Comparison of ENCODE assay signal across 1 cellular context in the genomic region with DNA sequence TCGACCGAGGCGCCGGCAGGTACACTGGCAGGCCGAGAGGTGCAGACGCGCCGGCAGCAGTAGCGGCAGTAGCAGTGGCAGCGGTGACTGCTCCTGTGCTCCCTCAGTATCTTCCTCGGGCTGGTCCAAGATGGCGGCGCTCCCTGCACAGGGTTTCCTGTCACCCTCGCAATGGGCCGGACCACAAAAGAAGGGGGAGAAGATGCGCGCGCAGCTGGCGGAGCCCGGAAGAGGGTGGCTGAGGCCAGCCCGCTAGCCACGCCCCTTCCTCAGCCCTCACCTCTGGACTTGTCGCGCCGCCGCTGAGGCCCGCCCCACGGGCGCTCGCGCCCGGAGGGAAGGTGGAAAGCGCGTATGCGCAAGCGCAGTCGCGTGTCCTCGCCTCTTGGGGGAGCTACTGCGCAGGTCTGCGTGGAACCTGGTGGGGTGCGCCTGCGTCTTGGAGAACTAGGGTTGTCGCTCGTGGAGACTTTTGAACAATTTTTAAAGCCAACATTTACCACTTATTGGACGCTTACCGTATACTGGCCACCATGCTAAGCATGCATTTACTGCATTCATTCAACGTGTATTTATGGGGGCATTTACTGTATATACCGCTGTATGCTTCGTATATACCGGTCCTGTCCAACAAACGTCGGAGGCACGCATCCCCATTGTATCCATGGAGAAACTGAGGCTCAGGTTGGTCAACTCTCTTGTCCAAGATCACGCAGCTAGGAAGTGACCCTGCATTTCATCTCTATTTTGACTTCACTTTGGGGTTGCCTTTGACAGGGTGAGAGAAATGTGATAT.
TF ChIP-seq lines count a peak whose summit lies in the region.

RAB14 (minus strand) TSS at position 132 of the 796 bp plus-strand sequence. CDS start 8,457 bp downstream, outside the sequence.

TF ChIP-seq in K562, 482 proteins besides CTCF, POLR2A, EP300 and RAD21 (continued from another document and continues in another):
- TF ChIP-seq CREB3L1 (IDR thresholded peaks at IDR 0.05; ENCODE audit: borderline replicate concordance, low read depth) (peak; percentile 87), KDM2B (CRISPR knock-in tag; IDR thresholded peaks at IDR 0.05) (no peak), ASH1L (IDR thresholded peaks at IDR 0.05; ENCODE audit: borderline replicate concordance, low read depth, partially characterized antibody) (no peak), SAFB2 (IDR thresholded peaks at IDR 0.05; ENCODE audit: borderline replicate concordance, low read depth, low read length, severe bottlenecking) (no peak), ZNF274 (IDR thresholded peaks at IDR 0.05; ENCODE audit: borderline replicate concordance, low read depth, low read length) (no peak), SUPT5H (IDR thresholded peaks at IDR 0.05) (peak; percentile 77), CREBBP (IDR thresholded peaks at IDR 0.05; ENCODE audit: low read depth, low read length) (no peak), ZNF764 (CRISPR knock-in tag; IDR thresholded peaks at IDR 0.05; ENCODE audit: low read depth) (no peak), YY1 (IDR thresholded peaks at IDR 0.05; ENCODE audit: borderline replicate concordance in 1 of 3, control insufficient read depth in 1 of 3, extremely low read depth in 1 of 3, insufficient read depth in 3 of 3, insufficient read length in 1 of 3, insufficient replicate concordance in 2 of 3, low read depth in 1 of 3, low read length in 2 of 3) (peak; percentile 88 to 97 (median 97)), PRPF4 (IDR thresholded peaks at IDR 0.05; ENCODE audit: insufficient read depth, low read depth, low read length, poor library complexity, severe bottlenecking) (no peak), RCOR1 (IDR thresholded peaks at IDR 0.05; ENCODE audit: borderline replicate concordance in 1 of 2, low read depth in 2 of 2, low read length in 2 of 2) (no peak), FOXA1 (IDR thresholded peaks at IDR 0.05; ENCODE audit: borderline replicate concordance) (no peak), MAX (CRISPR knock-in tag; IDR thresholded peaks at IDR 0.05) (peak; percentile 64; the same call in 1 of the 2 replicates), RBM25 (IDR thresholded peaks at IDR 0.05; ENCODE audit: low read depth, low read length, severe bottlenecking) (peak; percentile 86), ZNF23 (CRISPR knock-in tag; IDR thresholded peaks at IDR 0.05) (no peak), TAF15 (IDR thresholded peaks at IDR 0.05; ENCODE audit: low read depth, low read length) (no peak), CCNT2 (IDR thresholded peaks at IDR 0.05; ENCODE audit: borderline replicate concordance, extremely low read depth, insufficient read length, low read depth, low read length) (peak; percentile 88), HNRNPL (IDR thresholded peaks at IDR 0.05; ENCODE audit: low read depth, low read length) (no peak), KLF6 (CRISPR knock-in tag; IDR thresholded peaks at IDR 0.05; ENCODE audit: borderline replicate concordance) (no peak), ZNF444 (CRISPR knock-in tag; IDR thresholded peaks at IDR 0.05) (0 out of 2 replicates have a peak, but pooled peaks have one; percentile 41), ZNF586 (CRISPR knock-in tag; conservative IDR thresholded peaks at IDR 0.05) (no peak), SMARCA4 (IDR thresholded peaks at IDR 0.05) (peak; percentile 54), THRAP3 (IDR thresholded peaks at IDR 0.05; ENCODE audit: borderline replicate concordance) (no peak; the same call in 1 of the 2 replicates), NR4A1 (CRISPR knock-in tag; IDR thresholded peaks at IDR 0.05) (no peak), NR4A1 (tag; IDR thresholded peaks at IDR 0.05) (no peak; the same call in 1 of the 2 replicates), EZH2 (IDR thresholded peaks at IDR 0.05; ENCODE audit: borderline replicate concordance, low read depth, low read length) (no peak), GATAD2B (IDR thresholded peaks at IDR 0.05; ENCODE audit: borderline replicate concordance) (peak; percentile 100), NCOA6 (IDR thresholded peaks at IDR 0.05) (0 out of 2 replicates have a peak, but pooled peaks have one; percentile 32), DPF2 (IDR thresholded peaks at IDR 0.05) (0 out of 2 replicates have a peak, but pooled peaks have one; percentile 19), HNRNPUL1 (IDR thresholded peaks at IDR 0.05; ENCODE audit: low read length) (no peak), HNRNPLL (IDR thresholded peaks at IDR 0.05; ENCODE audit: low read depth, low read length, poor library complexity, severe bottlenecking) (no peak), FOXK1 (CRISPR knock-in tag; IDR thresholded peaks at IDR 0.05; ENCODE audit: borderline replicate concordance) (no peak), SP2 (IDR thresholded peaks at IDR 0.05; ENCODE audit: extremely low read depth, low read depth, low read length, poor library complexity, severe bottlenecking) (no peak), NFATC3 (IDR thresholded peaks at IDR 0.05) (no peak), BACH1 (tag; IDR thresholded peaks at IDR 0.05) (no peak), ZNF282 (CRISPR knock-in tag; IDR thresholded peaks at IDR 0.05) (no peak), PREB (CRISPR knock-in tag; IDR thresholded peaks at IDR 0.05) (no peak), CTCFL (IDR thresholded peaks at IDR 0.05; ENCODE audit: borderline replicate concordance, insufficient read depth, low read depth, low read length, poor library complexity, severe bottlenecking) (peak; percentile 77), MCM2 (IDR thresholded peaks at IDR 0.05; ENCODE audit: low read depth) (no peak), PHF20 (IDR thresholded peaks at IDR 0.05; ENCODE audit: partially characterized antibody) (peak; percentile 9), ZNF175 (CRISPR knock-in tag; IDR thresholded peaks at IDR 0.05; ENCODE audit: low read depth) (peak; percentile 33; the same call in 1 of the 2 replicates), SRSF3 (IDR thresholded peaks at IDR 0.05; ENCODE audit: insufficient read depth, low read length) (no peak), FOXM1 (IDR thresholded peaks at IDR 0.05; ENCODE audit: low read depth) (peak; percentile 39; the same call in 1 of the 2 replicates), FOXM1 (CRISPR knock-in tag; IDR thresholded peaks at IDR 0.05; ENCODE audit: low read depth) (no peak), RAD51 (IDR thresholded peaks at IDR 0.05; ENCODE audit: borderline replicate concordance, low read depth) (no peak), CGGBP1 (CRISPR knock-in tag; IDR thresholded peaks at IDR 0.05) (no peak), CEBPB (tag; IDR thresholded peaks at IDR 0.05) (no peak), POLR2AphosphoS5 (IDR thresholded peaks at IDR 0.05; ENCODE audit: control insufficient read depth, insufficient read depth, low read depth, low read length) (0 out of 2 replicates have a peak, but pooled peaks have one; percentile 55)
- TF ChIP-seq, protein P1, sequence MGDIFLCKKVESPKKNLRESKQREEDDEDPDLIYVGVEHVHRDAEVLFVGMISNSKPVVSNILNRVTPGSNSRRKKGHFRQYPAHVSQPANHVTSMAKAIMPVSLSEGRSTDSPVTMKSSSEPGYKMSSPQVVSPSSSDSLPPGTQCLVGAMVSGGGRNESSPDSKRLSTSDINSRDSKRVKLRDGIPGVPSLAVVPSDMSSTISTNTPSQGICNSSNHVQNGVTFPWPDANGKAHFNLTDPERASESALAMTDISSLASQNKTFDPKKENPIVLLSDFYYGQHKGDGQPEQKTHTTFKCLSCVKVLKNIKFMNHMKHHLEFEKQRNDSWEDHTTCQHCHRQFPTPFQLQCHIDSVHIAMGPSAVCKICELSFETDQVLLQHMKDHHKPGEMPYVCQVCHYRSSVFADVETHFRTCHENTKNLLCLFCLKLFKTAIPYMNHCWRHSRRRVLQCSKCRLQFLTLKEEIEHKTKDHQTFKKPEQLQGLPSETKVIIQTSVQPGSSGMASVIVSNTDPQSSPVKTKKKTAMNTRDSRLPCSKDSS (IDR thresholded peaks at IDR 0.05; ENCODE audit: low read depth, partially characterized antibody), result no peak
- TF ChIP-seq, protein P2, sequence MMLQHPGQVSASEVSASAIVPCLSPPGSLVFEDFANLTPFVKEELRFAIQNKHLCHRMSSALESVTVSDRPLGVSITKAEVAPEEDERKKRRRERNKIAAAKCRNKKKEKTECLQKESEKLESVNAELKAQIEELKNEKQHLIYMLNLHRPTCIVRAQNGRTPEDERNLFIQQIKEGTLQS (IDR thresholded peaks at IDR 0.05), result no peak
- TF ChIP-seq, protein P2 (CRISPR knock-in tag; conservative IDR thresholded peaks at IDR 0.05), result no peak
- TF ChIP-seq, protein P3, sequence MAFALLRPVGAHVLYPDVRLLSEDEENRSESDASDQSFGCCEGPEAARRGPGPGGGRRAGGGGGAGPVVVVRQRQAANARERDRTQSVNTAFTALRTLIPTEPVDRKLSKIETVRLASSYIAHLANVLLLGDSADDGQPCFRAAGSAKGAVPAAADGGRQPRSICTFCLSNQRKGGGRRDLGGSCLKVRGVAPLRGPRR (CRISPR knock-in tag; IDR thresholded peaks at IDR 0.05), result 0 out of 2 replicates have a peak, but pooled peaks have one; percentile 40
- TF ChIP-seq, protein P4, sequence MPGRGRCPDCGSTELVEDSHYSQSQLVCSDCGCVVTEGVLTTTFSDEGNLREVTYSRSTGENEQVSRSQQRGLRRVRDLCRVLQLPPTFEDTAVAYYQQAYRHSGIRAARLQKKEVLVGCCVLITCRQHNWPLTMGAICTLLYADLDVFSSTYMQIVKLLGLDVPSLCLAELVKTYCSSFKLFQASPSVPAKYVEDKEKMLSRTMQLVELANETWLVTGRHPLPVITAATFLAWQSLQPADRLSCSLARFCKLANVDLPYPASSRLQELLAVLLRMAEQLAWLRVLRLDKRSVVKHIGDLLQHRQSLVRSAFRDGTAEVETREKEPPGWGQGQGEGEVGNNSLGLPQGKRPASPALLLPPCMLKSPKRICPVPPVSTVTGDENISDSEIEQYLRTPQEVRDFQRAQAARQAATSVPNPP (IDR thresholded peaks at IDR 0.05; ENCODE audit: borderline replicate concordance, insufficient read depth, insufficient read length), result no peak
- TF ChIP-seq, protein P5, sequence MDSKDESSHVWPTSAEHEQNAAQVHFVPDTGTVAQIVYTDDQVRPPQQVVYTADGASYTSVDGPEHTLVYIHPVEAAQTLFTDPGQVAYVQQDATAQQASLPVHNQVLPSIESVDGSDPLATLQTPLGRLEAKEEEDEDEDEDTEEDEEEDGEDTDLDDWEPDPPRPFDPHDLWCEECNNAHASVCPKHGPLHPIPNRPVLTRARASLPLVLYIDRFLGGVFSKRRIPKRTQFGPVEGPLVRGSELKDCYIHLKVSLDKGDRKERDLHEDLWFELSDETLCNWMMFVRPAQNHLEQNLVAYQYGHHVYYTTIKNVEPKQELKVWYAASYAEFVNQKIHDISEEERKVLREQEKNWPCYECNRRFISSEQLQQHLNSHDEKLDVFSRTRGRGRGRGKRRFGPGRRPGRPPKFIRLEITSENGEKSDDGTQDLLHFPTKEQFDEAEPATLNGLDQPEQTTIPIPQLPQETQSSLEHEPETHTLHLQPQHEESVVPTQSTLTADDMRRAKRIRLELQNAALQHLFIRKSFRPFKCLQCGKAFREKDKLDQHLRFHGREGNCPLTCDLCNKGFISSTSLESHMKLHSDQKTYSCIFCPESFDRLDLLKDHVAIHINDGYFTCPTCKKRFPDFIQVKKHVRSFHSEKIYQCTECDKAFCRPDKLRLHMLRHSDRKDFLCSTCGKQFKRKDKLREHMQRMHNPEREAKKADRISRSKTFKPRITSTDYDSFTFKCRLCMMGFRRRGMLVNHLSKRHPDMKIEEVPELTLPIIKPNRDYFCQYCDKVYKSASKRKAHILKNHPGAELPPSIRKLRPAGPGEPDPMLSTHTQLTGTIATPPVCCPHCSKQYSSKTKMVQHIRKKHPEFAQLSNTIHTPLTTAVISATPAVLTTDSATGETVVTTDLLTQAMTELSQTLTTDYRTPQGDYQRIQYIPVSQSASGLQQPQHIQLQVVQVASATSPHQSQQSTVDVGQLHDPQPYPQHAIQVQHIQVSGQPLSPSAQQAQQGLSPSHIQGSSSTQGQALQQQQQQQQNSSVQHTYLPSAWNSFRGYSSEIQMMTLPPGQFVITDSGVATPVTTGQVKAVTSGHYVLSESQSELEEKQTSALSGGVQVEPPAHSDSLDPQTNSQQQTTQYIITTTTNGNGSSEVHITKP (IDR thresholded peaks at IDR 0.05; ENCODE audit: partially characterized antibody), result peak; percentile 97
